27 cellular contexts compared by ENCODE assay signal in the genomic region with DNA sequence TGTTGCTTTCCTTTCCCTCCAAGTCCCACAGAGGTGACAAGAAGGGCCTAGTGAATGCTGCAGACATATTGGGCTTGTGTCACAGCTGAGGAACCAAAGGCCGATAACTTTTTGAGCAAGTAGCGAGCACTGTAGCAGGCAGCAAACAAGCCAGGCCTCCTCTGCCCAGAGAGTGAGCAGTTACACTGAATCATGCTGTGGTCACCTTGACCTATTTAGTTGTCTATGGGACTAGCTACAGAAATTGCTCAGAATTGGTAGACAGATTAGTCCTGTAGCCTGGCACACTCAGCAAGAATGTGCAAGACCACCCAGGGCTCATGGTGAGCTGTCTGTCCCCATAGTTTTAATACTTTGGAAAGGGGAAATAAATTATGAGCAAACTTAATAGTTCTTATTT. TPM values are rescaled to one million over a fixed set of nuclear protein-coding genes. Genes with fewer than 3 reads are reported as not detected.
DNase-seq lines count a peak whose midpoint lies in the region; FAIRE-seq and TF ChIP-seq lines count a peak whose summit lies in the region.
"Had no signal": no experiment of that assay in that cellular context is flagged by ENCODE, and none has a peak within 500 bp of the region (broad histone marks: within the 10 kb centered on the region; RNA-seq: fewer than 3 reads in every experiment).

No MANE protein-coding gene starts in this region.

- no peak overlapping the region for H2AFZ ChIP-seq in GM23248
- H2AFZ ChIP-seq in astrocyte (ENCODE audit: low read depth, low read length), result peak overlapping the region; percentile 25
- H2AFZ ChIP-seq in osteoblast (ENCODE audit: low read length), result peak overlapping the region; percentile 5
- no peak overlapping the region for H2AFZ ChIP-seq in smooth muscle cell (ENCODE audit: low read depth)

- H3K4me1 ChIP-seq in GM23248 (ENCODE audit: insufficient read depth) (no peaks in the 10 kb centered on the region), astrocyte (ENCODE audit: insufficient read depth, low read length) (no peaks in the 10 kb centered on the region), osteoblast (ENCODE audit: insufficient read depth, low read length) (no peaks in the 10 kb centered on the region), smooth muscle cell (ENCODE audit: low read depth) (no peaks in the 10 kb centered on the region)
- H3K4me1 ChIP-seq: A549 had no signal

- in situ Hi-C loops in GM23248 (cut with MboI), result no loop called here

- H3K36me3 ChIP-seq in GM23248 (ENCODE audit: low read depth) (no peaks in the 10 kb centered on the region), astrocyte (ENCODE audit: insufficient read depth, low read length) (no peaks in the 10 kb centered on the region), osteoblast (ENCODE audit: insufficient read depth, low read length) (no peaks in the 10 kb centered on the region), smooth muscle cell (ENCODE audit: low read depth) (no peaks in the 10 kb centered on the region)
- H3K36me3 ChIP-seq: SJCRH30 had no signal

- H3K4me1 Mint-ChIP-seq in astrocyte (ENCODE audit: low read depth, unreplicated experiment) (peaks cover 2% of the 10 kb centered on the region), osteocyte (ENCODE audit: unreplicated experiment) (no peaks in the 10 kb centered on the region)
- H3K4me1 Mint-ChIP-seq: CD4-positive, alpha-beta memory T cell; IgD-negative memory B cell had no signal

- H3K9me2 ChIP-seq in GM23248 (ENCODE audit: insufficient read depth), result no peaks in the 10 kb centered on the region

- H3K4me3 ChIP-seq in GM23248 (no peak overlapping the region), astrocyte (ENCODE audit: insufficient read depth, low read depth, low read length) (no peak overlapping the region), osteoblast (ENCODE audit: insufficient read depth, low read length) (no peak overlapping the region), smooth muscle cell (no peak overlapping the region)
- H3K4me3 ChIP-seq: A549, SJCRH30 had no signal

- H3K9ac ChIP-seq in GM23248 (no peak overlapping the region), astrocyte (ENCODE audit: low read length) (no peak overlapping the region), smooth muscle cell (ENCODE audit: low read depth) (no peak overlapping the region)
- H3K9ac ChIP-seq: KMS-11 had no signal

- H3K27me3 Mint-ChIP-seq in astrocyte (ENCODE audit: low read depth, unreplicated experiment) (no peaks in the 10 kb centered on the region), osteocyte (ENCODE audit: unreplicated experiment) (peaks cover 27% of the 10 kb centered on the region)
- H3K27me3 Mint-ChIP-seq: CD4-positive, alpha-beta memory T cell had no signal

- H3F3A ChIP-seq in GM23248 (ENCODE audit: insufficient read depth), result no peaks in the 10 kb centered on the region
- H3F3A ChIP-seq in smooth muscle cell (ENCODE audit: low read depth), result no peaks in the 10 kb centered on the region

- H3K27ac Mint-ChIP-seq in astrocyte (ENCODE audit: unreplicated experiment) (no peak overlapping the region), osteocyte (ENCODE audit: unreplicated experiment) (no peak overlapping the region)
- H3K27ac Mint-ChIP-seq: CD4-positive, alpha-beta memory T cell; IgD-negative memory B cell had no signal

- TF ChIP-seq CTCF in astrocyte (IDR thresholded peaks at IDR 0.05; ENCODE audit: insufficient read depth, low read depth, low read length) (no peak), osteoblast (IDR thresholded peaks at IDR 0.05; ENCODE audit: extremely low read depth, low read depth, low read length) (no peak), osteocyte (IDR thresholded peaks at IDR 0.05) (no peak), smooth muscle cell (IDR thresholded peaks at IDR 0.05; ENCODE audit: borderline replicate concordance, insufficient read depth, poor library complexity, severe bottlenecking) (no peak)

- H3K79me2 ChIP-seq in GM23248 (ENCODE audit: insufficient read depth), result no peaks in the 10 kb centered on the region
- H3K79me2 ChIP-seq in astrocyte (ENCODE audit: insufficient read depth, low read length), result no peaks in the 10 kb centered on the region
- no peaks in the 10 kb centered on the region for H3K79me2 ChIP-seq in osteoblast (ENCODE audit: insufficient read depth, low read length)
- H3K79me2 ChIP-seq in smooth muscle cell (ENCODE audit: low read depth), result no peaks in the 10 kb centered on the region

- H3K4me3 Mint-ChIP-seq in astrocyte (ENCODE audit: unreplicated experiment) (no peak overlapping the region), osteocyte (ENCODE audit: unreplicated experiment) (no peak overlapping the region)
- H3K4me3 Mint-ChIP-seq: CD4-positive, alpha-beta memory T cell; IgD-negative memory B cell had no signal

- peak; percentile 15 for DNase-seq in GM23248
- DNase-seq in HT1080 (ENCODE audit: low read depth), result peak; percentile 3
- DNase-seq in astrocyte (ENCODE audit: low read depth), result peak; percentile 10
- no peak for DNase-seq in osteoblast (ENCODE audit: insufficient read length, low spot score, missing footprints)
- DNase-seq in osteocyte (ENCODE audit: extremely low spot score, unreplicated experiment), result no peak
- no peak for DNase-seq in cerebellar cortex (ENCODE audit: low spot score)
- DNase-seq in smooth muscle cell (lab: John Stamatoyannopoulos, UW; ENCODE audit: unreplicated experiment), result no peak
- DNase-seq: C1 segment of cervical spinal cord; CD4-positive, alpha-beta memory T cell; COR-L47; DMS53; MM.1S; NCI-H1417; NCI-H1694; NCI-H2029 treated with DMSO at 0.1 percent for 48 hours; NCI-H446 treated with DMSO at 0.1 percent for 48 hours; NCI-H526; NCI-H82; NK-92 treated with Interleukin-12 subunit alpha and Interleukin-12 subunit beta, amount 100 ng/mL, for 24 hours; PC-3; SJCRH30 had no signal

- FAIRE-seq in astrocyte (lab: Jason Lieb, UNC), result no peak
- FAIRE-seq: A549, GM12891, H54, HTR-8/SVneo had no signal

- 71 to 79% methylated on average over 2 of the region's 2 CpGs for WGBS in GM23248 (ENCODE audit: low coverage in 1 of 2, low lambda C conversion rate in 2 of 2, missing lambda C conversion rate in 2 of 2), 2 experiments
- WGBS in smooth muscle cell (ENCODE audit: low lambda C conversion rate), result 87% methylated on average over 2 of the region's 2 CpGs

- no peaks in the 10 kb centered on the region for H3K36me3 Mint-ChIP-seq in astrocyte (ENCODE audit: low read depth, unreplicated experiment)
- H3K36me3 Mint-ChIP-seq in osteocyte (ENCODE audit: unreplicated experiment), result no peaks in the 10 kb centered on the region
- H3K36me3 Mint-ChIP-seq: CD4-positive, alpha-beta memory T cell; IgD-negative memory B cell had no signal

- H3K9me3 ChIP-seq in GM23248 (ENCODE audit: low read depth), result no peaks in the 10 kb centered on the region
- no peaks in the 10 kb centered on the region for H3K9me3 ChIP-seq in astrocyte (ENCODE audit: insufficient read depth, low read depth, low read length)
- H3K9me3 ChIP-seq in osteoblast (ENCODE audit: low read depth, low read length), result no peaks in the 10 kb centered on the region
- H3K9me3 ChIP-seq in smooth muscle cell (replicated peaks; ENCODE audit: low read depth), result no peaks in the 10 kb centered on the region
- H3K9me3 ChIP-seq: A549, SJCRH30 had no signal

- H4K20me1 ChIP-seq in GM23248 (ENCODE audit: insufficient read depth) (no peaks in the 10 kb centered on the region), astrocyte (ENCODE audit: insufficient read depth, low read length) (no peaks in the 10 kb centered on the region), osteoblast (ENCODE audit: insufficient read depth, low read length) (no peaks in the 10 kb centered on the region), smooth muscle cell (ENCODE audit: low read depth) (no peaks in the 10 kb centered on the region)

- H3K9me3 Mint-ChIP-seq in astrocyte (ENCODE audit: unreplicated experiment) (no peaks in the 10 kb centered on the region), osteocyte (ENCODE audit: unreplicated experiment) (no peaks in the 10 kb centered on the region)
- H3K9me3 Mint-ChIP-seq: CD4-positive, alpha-beta memory T cell; IgD-negative memory B cell had no signal

- H3K4me2 ChIP-seq in GM23248 (ENCODE audit: unreplicated experiment) (no peak overlapping the region), astrocyte (ENCODE audit: low read length) (no peak overlapping the region), osteoblast (ENCODE audit: insufficient read depth, low read length) (no peak overlapping the region), smooth muscle cell (no peak overlapping the region)
- H3K4me2 ChIP-seq: A549, KMS-11 had no signal

- H3K27me3 ChIP-seq in GM23248 (replicated peaks; ENCODE audit: insufficient read depth) (no peaks in the 10 kb centered on the region), astrocyte (ENCODE audit: insufficient read depth, low read length) (no peaks in the 10 kb centered on the region), osteoblast (ENCODE audit: insufficient read depth, low read length) (no peaks in the 10 kb centered on the region), smooth muscle cell (ENCODE audit: low read depth) (no peaks in the 10 kb centered on the region)
- H3K27me3 ChIP-seq: SJCRH30 had no signal

- H3K27ac ChIP-seq in GM23248, result no peak overlapping the region
- H3K27ac ChIP-seq in astrocyte (ENCODE audit: low read depth, low read length), result no peak overlapping the region
- no peak overlapping the region for H3K27ac ChIP-seq in osteoblast (ENCODE audit: low read depth, low read length)
- no peak overlapping the region for H3K27ac ChIP-seq in smooth muscle cell (ENCODE audit: low read depth)
- H3K27ac ChIP-seq: A549, KMS-11, SJCRH30 had no signal

RNA-seq across cellular contexts. Expression of gene ZCCHC9, which starts 25.2 kb away (rescaled TPM):
- 20.2 and 24.3 TPM in 2 replicates for total RNA-seq in GM23248 (2014; rRNA removed; shearing (Covaris generic))
- 18.9 and 21.2 TPM in 2 replicates for polyA plus RNA-seq in GM23248 (2016; fragmentation: Nextera tagmentation; extraction: Ambion mirVana)
- total RNA-seq in HT1080 (2014; rRNA removed; shearing (Covaris generic)), result 35.3 and 40.9 TPM in 2 replicates
- polyA plus RNA-seq in HT1080 (2015; cell fraction: cytosol; rRNA removed), result 35.9 and 40.2 TPM in 2 replicates
- polyA plus RNA-seq in HT1080 (2015; cell fraction: nucleus; rRNA removed), result 33.2 and 36.6 TPM in 2 replicates
- 22.5 and 24.3 TPM in 2 replicates for total RNA-seq in astrocyte
- 22.1 and 23.3 TPM in 2 replicates for total RNA-seq in osteoblast
- total RNA-seq in osteocyte, result 17.3 and 20.9 TPM in 2 replicates
- total RNA-seq in smooth muscle cell, result 45.2 and 53.0 TPM in 2 replicates
- 25.2 and 33.9 TPM in 2 replicates for polyA plus RNA-seq in smooth muscle cell

Comparison
In these comparisons a context has a peak if more than half of its experiments do, and no peak if none do; other contexts are left out.
1. DNase-seq: peak in GM23248 (single experiment), HT1080 (single experiment) and astrocyte (single experiment); none in osteoblast (single experiment), osteocyte (single experiment), cerebellar cortex (single experiment) and smooth muscle cell (single experiment).
2. H2AFZ ChIP-seq: peak in astrocyte (single experiment) and osteoblast (single experiment); none in GM23248 (single experiment) and smooth muscle cell (single experiment).